ENCODE assay signal across 27 cellular contexts in the genomic region with DNA sequence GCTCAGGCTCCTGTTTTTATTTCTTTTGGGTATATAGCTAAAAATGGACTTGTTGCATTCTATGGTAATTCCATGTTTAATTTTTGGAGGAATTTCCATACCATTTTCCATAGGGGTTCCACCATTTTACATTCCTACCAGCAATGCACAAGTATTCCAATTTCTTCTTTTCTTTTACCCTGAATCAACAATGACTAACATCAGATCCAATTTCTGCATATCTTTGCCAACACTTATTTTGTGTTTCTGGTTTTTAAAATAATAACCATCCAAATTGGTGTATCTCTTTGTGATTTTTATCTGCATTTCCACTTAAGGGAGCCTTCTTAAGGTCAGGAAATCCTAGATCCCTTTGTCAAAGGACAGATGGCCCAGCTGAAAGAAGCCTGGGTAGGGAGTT. TPM values are rescaled to one million over a fixed set of nuclear protein-coding genes. Genes with fewer than 3 reads are reported as not detected.
DNase-seq lines count a peak whose midpoint lies in the region; ATAC-seq and TF ChIP-seq lines count a peak whose summit lies in the region.
"Had no signal": no experiment of that assay in that cellular context is flagged by ENCODE, and none has a peak within 500 bp of the region (broad histone marks: within the 10 kb centered on the region; RNA-seq: fewer than 3 reads in every experiment).

No MANE protein-coding gene starts in this region.

- H3K4ac ChIP-seq in mesenchymal stem cell (ENCODE audit: low read depth in 1 of 2, low read length in 2 of 2) (no peak overlapping the region), H9 (ENCODE audit: low read depth, low read length) (no peak overlapping the region)

- no peak overlapping the region for H3K56ac ChIP-seq in H9 (ENCODE audit: insufficient read length, low read depth, low read length)

- no peaks in the 10 kb centered on the region for H3K79me1 ChIP-seq in mesenchymal stem cell (replicated peaks; ENCODE audit: low read length, poor library complexity, severe bottlenecking)
- H3K79me1 ChIP-seq in H9 (ENCODE audit: insufficient read depth, low read depth, low read length, poor library complexity, severe bottlenecking), result no peaks in the 10 kb centered on the region

- no peak overlapping the region for H3K4me3 ChIP-seq in ascending aorta
- no peak overlapping the region for H3K4me3 ChIP-seq in mesenchymal stem cell (ENCODE audit: insufficient read depth in 1 of 2, low read depth in 1 of 2, low read length in 2 of 2)
- H3K4me3 ChIP-seq in smooth muscle cell, result no peak overlapping the region
- H3K4me3 ChIP-seq: BLaER1, gastroesophageal sphincter, prostate gland, spleen, stomach, uterus had no signal

- H4K91ac ChIP-seq in mesenchymal stem cell (ENCODE audit: low read length) (no peak overlapping the region), H9 (ENCODE audit: insufficient read length, low read depth, low read length) (no peak overlapping the region)

- no peaks in the 10 kb centered on the region for H3K36me3 Mint-ChIP-seq in activated T-cell treated with anti-CD3 and anti-CD28 coated beads, Interleukin-2, amount 50 U/mL, for 72 hours (ENCODE audit: insufficient read depth in 2 of 2)
- no peaks in the 10 kb centered on the region for H3K36me3 Mint-ChIP-seq in H9 (ENCODE audit: insufficient read depth in 1 of 3, low read depth in 3 of 3)
- H3K36me3 Mint-ChIP-seq: activated naive CD8-positive, alpha-beta T cell had no signal

- H3T11ph ChIP-seq in H9 (ENCODE audit: low read length), result no peak overlapping the region

- H3K4me3 Mint-ChIP-seq in activated T-cell treated with anti-CD3 and anti-CD28 coated beads, Interleukin-2, amount 50 U/mL, for 72 hours, result no peak overlapping the region
- no peak overlapping the region for H3K4me3 Mint-ChIP-seq in H9
- H3K4me3 Mint-ChIP-seq: activated CD8-positive, alpha-beta T cell treated with anti-CD3 and anti-CD28 coated beads, Interleukin-2, amount 10 ng/mL, durations not matched to agents 7 days and 5 days; activated naive CD8-positive, alpha-beta T cell; naive thymus-derived CD4-positive, alpha-beta T cell had no signal

- H3K79me2 ChIP-seq in smooth muscle cell (ENCODE audit: low read depth) (no peaks in the 10 kb centered on the region), H9 (ENCODE audit: insufficient read depth, low read length) (no peaks in the 10 kb centered on the region)

- H3K9me3 ChIP-seq in ascending aorta (no peaks in the 10 kb centered on the region), mesenchymal stem cell (ENCODE audit: control insufficient read depth, low read length) (no peaks in the 10 kb centered on the region), smooth muscle cell (replicated peaks; ENCODE audit: low read depth) (no peaks in the 10 kb centered on the region), H9 (ENCODE audit: control insufficient read depth, low read depth, low read length) (no peaks in the 10 kb centered on the region)
- H3K9me3 ChIP-seq: BLaER1, gastroesophageal sphincter, prostate gland, spleen, stomach, uterus had no signal

- ATAC-seq in activated T-cell treated with anti-CD3 and anti-CD28 coated beads, Interleukin-2, amount 50 U/mL, for 72 hours (replicated peaks in 1 of 2), result no peak
- no peak for ATAC-seq in HG03520 (IDR thresholded peaks at IDR 0.05; ENCODE audit: unreplicated experiment)
- ATAC-seq: activated CD8-positive, alpha-beta T cell treated with anti-CD3 and anti-CD28 coated beads, Interleukin-2, amount 10 ng/mL, durations not matched to agents 7 days and 5 days; gastroesophageal sphincter; naive thymus-derived CD4-positive, alpha-beta T cell had no signal

- H2BK120ac ChIP-seq in mesenchymal stem cell (ENCODE audit: low read depth, low read length) (no peak overlapping the region), H9 (ENCODE audit: low read depth, low read length, poor library complexity, severe bottlenecking) (no peak overlapping the region)

- H3K4me2 ChIP-seq in mesenchymal stem cell (ENCODE audit: low read length, poor library complexity, severe bottlenecking), result no peak overlapping the region
- H3K4me2 ChIP-seq in smooth muscle cell, result no peak overlapping the region
- H3K4me2 ChIP-seq in H9 (ENCODE audit: insufficient read depth, insufficient read length, low read length), result no peak overlapping the region

- no peak for TF ChIP-seq CTCF in ascending aorta (IDR thresholded peaks at IDR 0.05)
- TF ChIP-seq CTCF in smooth muscle cell (IDR thresholded peaks at IDR 0.05; ENCODE audit: borderline replicate concordance, insufficient read depth, poor library complexity, severe bottlenecking), result no peak
- TF ChIP-seq CTCF in H9 (conservative IDR thresholded peaks at IDR 0.05), result no peak

- H3K4me1 Mint-ChIP-seq in activated T-cell treated with anti-CD3 and anti-CD28 coated beads, Interleukin-2, amount 50 U/mL, for 72 hours (ENCODE audit: low read depth), result peaks cover 14% of the 10 kb centered on the region
- peaks cover 23 to 27% of the 10 kb centered on the region in 2 experiments for H3K4me1 Mint-ChIP-seq in H9

- H2BK5ac ChIP-seq in mesenchymal stem cell (ENCODE audit: low read depth, low read length, poor library complexity, severe bottlenecking) (no peak overlapping the region), H9 (ENCODE audit: insufficient read length, low read length) (no peak overlapping the region)

- H3K14ac ChIP-seq in mesenchymal stem cell (ENCODE audit: low read length in 2 of 2) (no peak overlapping the region), H9 (ENCODE audit: insufficient read depth, low read length) (no peak overlapping the region)

- H3K23ac ChIP-seq in mesenchymal stem cell (ENCODE audit: low read length in 2 of 2), result no peak overlapping the region
- H3K23ac ChIP-seq in H9 (ENCODE audit: insufficient read length, low read depth, low read length), result no peak overlapping the region

- H3K18ac ChIP-seq in mesenchymal stem cell (ENCODE audit: low read depth in 1 of 2, low read length in 2 of 2) (no peak overlapping the region), H9 (ENCODE audit: insufficient read length, low read depth, low read length) (no peak overlapping the region)

- H3K23me2 ChIP-seq in H9 (ENCODE audit: insufficient read length, low read depth, low read length, poor library complexity, severe bottlenecking), result no peaks in the 10 kb centered on the region

- no peak overlapping the region for H2BK20ac ChIP-seq in H9 (ENCODE audit: low read depth, low read length, poor library complexity, severe bottlenecking)

- H2AK5ac ChIP-seq in mesenchymal stem cell (ENCODE audit: low read length, severe bottlenecking), result peak overlapping the region; percentile 88
- no peak overlapping the region for H2AK5ac ChIP-seq in H9 (ENCODE audit: insufficient read length, low read length)

- H4K5ac ChIP-seq in H9 (ENCODE audit: insufficient read length, low read depth, low read length), result no peak overlapping the region

- peaks cover 11 to 29% of the 10 kb centered on the region in 2 donors for H3K4me1 ChIP-seq in ascending aorta
- H3K4me1 ChIP-seq in mesenchymal stem cell (ENCODE audit: control insufficient read depth, insufficient read depth, low read depth, low read length), result peaks cover 32% of the 10 kb centered on the region
- peaks cover 5% of the 10 kb centered on the region for H3K4me1 ChIP-seq in smooth muscle cell (ENCODE audit: low read depth)
- no peaks in the 10 kb centered on the region; the same call in 1 of the 2 replicates for H3K4me1 ChIP-seq in H9 (ENCODE audit: insufficient read depth, low read length)
- H3K4me1 ChIP-seq: prostate gland had no signal

- H3K27me3 ChIP-seq in ascending aorta (no peaks in the 10 kb centered on the region), mesenchymal stem cell (ENCODE audit: control insufficient read depth in 1 of 2, insufficient read depth in 1 of 2, low read length in 2 of 2) (no peaks in the 10 kb centered on the region), smooth muscle cell (ENCODE audit: low read depth) (no peaks in the 10 kb centered on the region), H9 (ENCODE audit: insufficient read depth, low read length) (no peaks in the 10 kb centered on the region)
- H3K27me3 ChIP-seq: BLaER1, brain microvascular endothelial cell, gastroesophageal sphincter, spleen, stomach, uterus had no signal

- peaks cover 8% of the 10 kb centered on the region for H3F3A ChIP-seq in smooth muscle cell (ENCODE audit: low read depth)

- H4K20me1 ChIP-seq in smooth muscle cell (ENCODE audit: low read depth) (no peaks in the 10 kb centered on the region), H9 (ENCODE audit: control insufficient read depth, insufficient read depth, insufficient read length) (no peaks in the 10 kb centered on the region)
- H4K20me1 ChIP-seq: BLaER1 had no signal

- H2BK15ac ChIP-seq in mesenchymal stem cell (ENCODE audit: low read depth, poor library complexity, severe bottlenecking) (no peak overlapping the region), H9 (ENCODE audit: low read depth, low read length) (no peak overlapping the region)

- no peak for DNase-seq in activated T-cell treated with anti-CD3 and anti-CD28 coated beads, Interleukin-2, amount 50 U/mL, for 72 hours
- DNase-seq in activated T-cell treated with anti-CD3 and anti-CD28 coated beads, Interleukin-2, amount 50 U/mL, for 1 hour, result no peak
- DNase-seq in ascending aorta (ENCODE audit: low spot score in 2 of 2) (no peak), mesenchymal stem cell (no peak), smooth muscle cell (lab: John Stamatoyannopoulos, UW; ENCODE audit: unreplicated experiment) (no peak), C1 segment of cervical spinal cord (lab: John Stamatoyannopoulos, UW) (no peak), H9 (no peak)
- DNase-seq: activated CD4-positive, CD25-positive, alpha-beta regulatory T cell treated with anti-CD3 and anti-CD28 coated beads, Interleukin-2, amount 50 U/mL, for 72 hours; activated CD8-positive, alpha-beta T cell treated with anti-CD3 and anti-CD28 coated beads, Interleukin-2, amount 10 ng/mL, durations not matched to agents 7 days and 5 days; brain microvascular endothelial cell; Calu3; dermis blood vessel endothelial cell; Karpas-422; kidney glomerular epithelial cell; naive thymus-derived CD4-positive, alpha-beta T cell; NCI-H1105 treated with DMSO at 0.1 percent for 48 hours; NCI-H510A; spleen; stimulated activated CD4-positive, alpha-beta T cell treated with anti-CD3 and anti-CD28 coated beads, Interleukin-4, amount 100 ng/mL, for 24 hours; stomach; uterus had no signal

- intact Hi-C loops in ascending aorta (cut with DNase I), result no loop called here

- peak overlapping the region; percentile 91 to 94 for H3K27ac ChIP-seq in ascending aorta
- H3K27ac ChIP-seq in mesenchymal stem cell (ENCODE audit: low read length, poor library complexity, severe bottlenecking), result no peak overlapping the region
- peak overlapping the region; percentile 94 for H3K27ac ChIP-seq in smooth muscle cell (ENCODE audit: low read depth)
- no peak overlapping the region for H3K27ac ChIP-seq in H9 (ENCODE audit: insufficient read length, low read depth, low read length)
- H3K27ac ChIP-seq: 22Rv1, BLaER1, brain microvascular endothelial cell had no signal

- H3K9me3 Mint-ChIP-seq in activated T-cell treated with anti-CD3 and anti-CD28 coated beads, Interleukin-2, amount 50 U/mL, for 72 hours, result no peaks in the 10 kb centered on the region
- H3K9me3 Mint-ChIP-seq in H9, result no peaks in the 10 kb centered on the region
- H3K9me3 Mint-ChIP-seq: naive thymus-derived CD4-positive, alpha-beta T cell had no signal

- peak overlapping the region; percentile 49 for H3K27ac Mint-ChIP-seq in activated T-cell treated with anti-CD3 and anti-CD28 coated beads, Interleukin-2, amount 50 U/mL, for 72 hours
- H3K27ac Mint-ChIP-seq in H9, result no peak overlapping the region
- H3K27ac Mint-ChIP-seq: activated CD8-positive, alpha-beta T cell treated with anti-CD3 and anti-CD28 coated beads, Interleukin-2, amount 10 ng/mL, durations not matched to agents 7 days and 5 days; activated naive CD8-positive, alpha-beta T cell had no signal

- H3K9ac ChIP-seq in mesenchymal stem cell (ENCODE audit: low read length) (peak overlapping the region; percentile 1), smooth muscle cell (ENCODE audit: low read depth) (no peak overlapping the region), H9 (ENCODE audit: extremely low read depth, insufficient read length, low read length) (no peak overlapping the region)
- H3K9ac ChIP-seq: BLaER1 had no signal

- no peak overlapping the region for H2AFZ ChIP-seq in mesenchymal stem cell (ENCODE audit: low read depth, low read length)
- no peak overlapping the region for H2AFZ ChIP-seq in smooth muscle cell (ENCODE audit: low read depth)
- no peak overlapping the region for H2AFZ ChIP-seq in H9 (ENCODE audit: low read length)

- peaks cover 3 to 4% of the 10 kb centered on the region in 2 donors for H3K36me3 ChIP-seq in ascending aorta
- H3K36me3 ChIP-seq in mesenchymal stem cell (ENCODE audit: control insufficient read depth in 1 of 2, insufficient read depth in 2 of 2, low read depth in 1 of 2, low read length in 2 of 2), result peaks cover 6 to 10% of the 10 kb centered on the region in 2 experiments
- no peaks in the 10 kb centered on the region for H3K36me3 ChIP-seq in smooth muscle cell (ENCODE audit: low read depth)
- H3K36me3 ChIP-seq: brain microvascular endothelial cell, prostate gland, uterus had no signal

- no peak overlapping the region for H4K8ac ChIP-seq in mesenchymal stem cell (ENCODE audit: low read length)
- no peak overlapping the region for H4K8ac ChIP-seq in H9 (replicated peaks; ENCODE audit: insufficient read length, low read depth, low read length)

- H2BK12ac ChIP-seq in mesenchymal stem cell (ENCODE audit: low read length in 2 of 2) (no peak overlapping the region), H9 (ENCODE audit: insufficient read length, low read depth, low read length) (no peak overlapping the region)

- H3K27me3 Mint-ChIP-seq in activated T-cell treated with anti-CD3 and anti-CD28 coated beads, Interleukin-2, amount 50 U/mL, for 72 hours (ENCODE audit: low read depth), result no peaks in the 10 kb centered on the region
- H3K27me3 Mint-ChIP-seq in H9 (ENCODE audit: low read depth), result no peaks in the 10 kb centered on the region; the same call in 1 of the 2 replicates
- H3K27me3 Mint-ChIP-seq: activated naive CD8-positive, alpha-beta T cell; naive thymus-derived CD4-positive, alpha-beta T cell had no signal

RNA-seq across cellular contexts. Expression of a gene that starts 29.5 kb away (rescaled TPM):
- total RNA-seq in activated T-cell treated with anti-CD3 and anti-CD28 coated beads, Interleukin-2, amount 50 U/mL, for 72 hours, result 10 to 100 TPM; 23.4 to 27.6 TPM
- total RNA-seq in ascending aorta (7.2 TPM), smooth muscle cell (17.4 and 18.8 TPM in 2 replicates), H9 (2021) (26.3 and 26.9 TPM in 2 replicates)
- 10.1 TPM for polyA plus RNA-seq in mesenchymal stem cell (2013, experiment 1 of 2)
- 10.5 TPM for polyA plus RNA-seq in mesenchymal stem cell (2013, experiment 2 of 2)
- polyA plus RNA-seq in smooth muscle cell, result 13.7 and 15.1 TPM in 2 replicates

Comparison
In these comparisons a context has a peak if more than half of its experiments do, and no peak if none do; other contexts are left out.
1. H3K27ac ChIP-seq: peak in ascending aorta (2 of 2) and smooth muscle cell (single experiment); none in mesenchymal stem cell (single experiment) and H9 (single experiment).